9 cellular contexts compared by ENCODE assay signal in genomic region chr10:46223064-46223480, GRCh38.
A peak's percentile ranks its signal among the peaks of the same experiment; 100 is the strongest.
DNase-seq lines count a peak whose midpoint lies in the region; ATAC-seq lines count a peak whose summit lies in the region.
"Had no signal": no experiment of that assay in that cellular context is flagged by ENCODE, and none has a peak within 500 bp of the region (broad histone marks: within the 10 kb centered on the region; RNA-seq: fewer than 3 reads in every experiment).

No MANE protein-coding gene starts in this region.

- DNase-seq in DMS53 (lab: John Stamatoyannopoulos, UW) = peak; percentile 54
- no peak for DNase-seq in DMS53 treated with DMSO at 0.1 percent for 48 hours (lab: John Stamatoyannopoulos, UW; ENCODE audit: unreplicated experiment)
- DNase-seq in HuH-7.5 (ENCODE audit: low spot score) = peak; percentile 23
- peak; percentile 28 for DNase-seq in activated naive CD4-positive, alpha-beta T cell treated with anti-CD3 and anti-CD28 coated beads for 36 hours
- DNase-seq in stimulated activated CD4-positive, alpha-beta T cell treated with anti-CD3 and anti-CD28 coated beads, Interleukin-12 subunit alpha, Interleukin-12 subunit beta, amount 100 ng/mL, for 4 hours = peak; percentile 14
- DNase-seq in DMS79 treated with DMSO at 0.1 percent for 48 hours (lab: John Stamatoyannopoulos, UW) = no peak
- no peak for DNase-seq in DMS79 (lab: John Stamatoyannopoulos, UW)
- DNase-seq: left cardiac atrium had no signal

- H3K4me3 Mint-ChIP-seq in activated naive CD4-positive, alpha-beta T cell treated with anti-CD3 and anti-CD28 coated beads for 36 hours = no peak overlapping the region

- no peak overlapping the region for H3K27ac Mint-ChIP-seq in activated naive CD4-positive, alpha-beta T cell treated with anti-CD3 and anti-CD28 coated beads for 36 hours

- H3K9me3 Mint-ChIP-seq in activated naive CD4-positive, alpha-beta T cell treated with anti-CD3 and anti-CD28 coated beads for 36 hours = no peaks in the 10 kb centered on the region

- CTCF ChIA-PET in activated naive CD4-positive, alpha-beta T cell treated with anti-CD3 and anti-CD28 coated beads for 36 hours (lab: Charles Lee) = interaction anchor here (0.6 to 0.7 kb wide), 2 partner anchors 10 to 33 kb away, joined by 3 read pairs; no protein-coding TSS in a partner anchor

- intact Hi-C loops in activated naive CD4-positive, alpha-beta T cell treated with anti-CD3 and anti-CD28 coated beads for 36 hours (cut with micrococcal nuclease) = no loop called here

- H3K4me1 Mint-ChIP-seq in activated naive CD4-positive, alpha-beta T cell treated with anti-CD3 and anti-CD28 coated beads for 36 hours (ENCODE audit: low read depth) = no peaks in the 10 kb centered on the region

- peaks cover 10% of the 10 kb centered on the region for H3K36me3 Mint-ChIP-seq in activated naive CD4-positive, alpha-beta T cell treated with anti-CD3 and anti-CD28 coated beads for 36 hours (ENCODE audit: low read depth)

- no peak for ATAC-seq in HG02981 (IDR thresholded peaks at IDR 0.05; ENCODE audit: unreplicated experiment)
- ATAC-seq: left cardiac atrium had no signal

- no peaks in the 10 kb centered on the region for H3K27me3 Mint-ChIP-seq in activated naive CD4-positive, alpha-beta T cell treated with anti-CD3 and anti-CD28 coated beads for 36 hours (ENCODE audit: low read depth)

Comparison
In these comparisons a context has a peak if more than half of its experiments do, and no peak if none do; other contexts are left out.
1. DNase-seq: peak in DMS53 (single experiment), HuH-7.5 (single experiment), activated naive CD4-positive, alpha-beta T cell treated with anti-CD3 and anti-CD28 coated beads for 36 hours (single experiment) and stimulated activated CD4-positive, alpha-beta T cell treated with anti-CD3 and anti-CD28 coated beads, Interleukin-12 subunit alpha, Interleukin-12 subunit beta, amount 100 ng/mL, for 4 hours (single experiment); none in DMS53 treated with DMSO at 0.1 percent for 48 hours (single experiment), DMS79 treated with DMSO at 0.1 percent for 48 hours (single experiment) and DMS79 (single experiment).